In genomic region chr6:157116420-157116819, GRCh38 we compare ENCODE assay signal across 27 cellular contexts.
"Had no signal": no experiment of that assay in that cellular context is flagged by ENCODE, and none has a peak within 500 bp of the region (broad histone marks: within the 10 kb centered on the region; RNA-seq: fewer than 3 reads in every experiment).

No MANE protein-coding gene starts in this region.

- H3K27me3 ChIP-seq: adrenal gland, breast epithelium, gastroesophageal sphincter, heart left ventricle, tibial artery had no signal

- H3K27ac Mint-ChIP-seq: activated CD4-positive, alpha-beta T cell treated with anti-CD3 and anti-CD28 coated beads for 36 hours; activated naive CD8-positive, alpha-beta T cell; activated T-cell treated with anti-CD3 and anti-CD28 coated beads, Interleukin-2, amount 50 U/mL, for 24 hours; activated T-helper 2 cell treated with anti-CD3 and anti-CD28 coated beads, Interferon-gamma antibody, Interleukin-2, Interleukin-4, amounts not matched to agents 10 μg/mL and 5 μg/mL and 100 μg/mL, durations not matched to agents 14 hours and 24 hours and 36 hours; natural killer cell treated with Interleukin-12 subunit alpha and Interleukin-12 subunit beta and Interleukin-15 and Interleukin-18, amount 100 ng/mL, for 72 hours; stimulated activated naive CD8-positive, alpha-beta T cell treated with anti-CD3 and anti-CD28 coated beads, Interleukin-15, amount 100 ng/mL, for 72 hours; WTC11 had no signal

- H3K27me3 Mint-ChIP-seq: activated CD4-positive, alpha-beta T cell treated with anti-CD3 and anti-CD28 coated beads for 36 hours; activated naive CD8-positive, alpha-beta T cell; activated T-cell treated with anti-CD3 and anti-CD28 coated beads, Interleukin-2, amount 50 U/mL, for 24 hours; central memory CD8-positive, alpha-beta T cell; natural killer cell treated with Interleukin-12 subunit alpha and Interleukin-12 subunit beta and Interleukin-15 and Interleukin-18, amount 100 ng/mL, for 72 hours; stimulated activated naive CD8-positive, alpha-beta T cell treated with anti-CD3 and anti-CD28 coated beads, Interleukin-15, amount 100 ng/mL, for 72 hours had no signal

- H3K9me3 ChIP-seq: adrenal gland, breast epithelium, gastroesophageal sphincter, heart left ventricle, tibial artery had no signal

- H2AFZ ChIP-seq: parathyroid adenoma had no signal

- ATAC-seq: activated CD4-positive, alpha-beta T cell treated with anti-CD3 and anti-CD28 coated beads for 36 hours; gastroesophageal sphincter; heart left ventricle; left ventricle myocardium superior; natural killer cell treated with Interleukin-12 subunit alpha and Interleukin-12 subunit beta and Interleukin-15 and Interleukin-18, amount 100 ng/mL, for 72 hours; right cardiac atrium; stimulated activated naive CD8-positive, alpha-beta T cell treated with anti-CD3 and anti-CD28 coated beads, Interleukin-15, amount 100 ng/mL, for 72 hours; WTC11 had no signal

- H3K9ac ChIP-seq: parathyroid adenoma had no signal

- H3K4me3 ChIP-seq: adrenal gland, breast epithelium, coronary artery, gastroesophageal sphincter, heart left ventricle, tibial artery had no signal

- H3K27ac ChIP-seq: adrenal gland, breast epithelium, coronary artery, epithelial cell of prostate, gastroesophageal sphincter, heart left ventricle, parathyroid adenoma, tibial artery had no signal

- H3K4me3 Mint-ChIP-seq: activated CD4-positive, alpha-beta T cell treated with anti-CD3 and anti-CD28 coated beads for 36 hours; activated naive CD8-positive, alpha-beta T cell; activated T-cell treated with anti-CD3 and anti-CD28 coated beads, Interleukin-2, amount 50 U/mL, for 24 hours; central memory CD8-positive, alpha-beta T cell; natural killer cell treated with Interleukin-12 subunit alpha and Interleukin-12 subunit beta and Interleukin-15 and Interleukin-18, amount 100 ng/mL, for 72 hours; stimulated activated naive CD8-positive, alpha-beta T cell treated with anti-CD3 and anti-CD28 coated beads, Interleukin-15, amount 100 ng/mL, for 72 hours; WTC11 had no signal

- H3K4me1 ChIP-seq: breast epithelium, parathyroid adenoma had no signal

- H3K9me3 Mint-ChIP-seq: activated T-cell treated with anti-CD3 and anti-CD28 coated beads, Interleukin-2, amount 50 U/mL, for 24 hours; central memory CD8-positive, alpha-beta T cell; natural killer cell treated with Interleukin-12 subunit alpha and Interleukin-12 subunit beta and Interleukin-15 and Interleukin-18, amount 100 ng/mL, for 72 hours had no signal

- H3K36me3 ChIP-seq: adrenal gland, breast epithelium had no signal

- FAIRE-seq: astrocyte, islet of Langerhans had no signal

- DNase-seq: activated CD4-positive, alpha-beta T cell treated with anti-CD3 and anti-CD28 coated beads for 36 hours; activated CD4-positive, alpha-beta T cell treated with anti-CD3 and anti-CD28 coated beads, Interleukin-2, amount 50 U/mL, for 4 hours; activated CD8-positive, alpha-beta memory T cell treated with anti-CD3 and anti-CD28 coated beads for 24 hours; activated CD8-positive, alpha-beta memory T cell treated with anti-CD3 and anti-CD28 coated beads, Interleukin-2, amount 50 U/mL, for 4 hours; activated naive CD4-positive, alpha-beta T cell; activated T-cell treated with anti-CD3 and anti-CD28 coated beads, Interleukin-2, amount 50 U/mL, for 24 hours; adrenal gland; heart left ventricle; left ventricle myocardium superior; mammary epithelial cell; right cardiac atrium; stimulated activated CD4-positive, alpha-beta T cell treated with anti-CD3 and anti-CD28 coated beads, Interleukin-12 subunit alpha, Interleukin-12 subunit beta, amount 100 ng/mL, for 4 hours; stimulated activated CD4-positive, alpha-beta T cell treated with anti-CD3 and anti-CD28 coated beads, Interleukin-4, amount 100 ng/mL, for 4 hours; stimulated activated naive CD8-positive, alpha-beta T cell treated with anti-CD3 and anti-CD28 coated beads, Interleukin-15, amount 100 ng/mL, for 72 hours; tibial artery had no signal
